26 cellular contexts compared by ENCODE assay signal in the genomic region with DNA sequence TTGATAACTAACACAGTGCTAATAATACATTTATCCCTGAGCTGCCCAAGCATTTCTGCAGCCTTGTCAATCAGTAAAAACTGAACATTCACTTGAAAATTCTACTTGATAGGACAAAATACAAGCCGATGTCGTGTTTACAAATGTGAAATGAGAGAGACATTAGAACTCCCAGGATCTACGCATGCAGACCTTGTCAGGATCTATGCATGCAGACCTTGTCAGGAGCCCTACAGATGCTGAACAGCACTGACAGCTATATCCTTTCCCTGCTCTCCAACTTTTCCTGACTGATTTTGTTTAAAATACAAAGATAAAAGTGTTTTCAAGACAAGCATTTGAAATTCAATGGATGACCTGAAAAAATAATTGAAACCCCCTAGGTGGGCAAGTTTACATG. TPM values are rescaled to one million over a fixed set of nuclear protein-coding genes. Genes with fewer than 3 reads are reported as not detected.
"Had no signal": no experiment of that assay in that cellular context is flagged by ENCODE, and none has a peak within 500 bp of the region (broad histone marks: within the 10 kb centered on the region; RNA-seq: fewer than 3 reads in every experiment).

No MANE protein-coding gene starts in this region.

- H3K27me3 ChIP-seq: ascending aorta, body of pancreas, MG63 had no signal

- H3K36me3 ChIP-seq: MG63, WERI-Rb-1 had no signal

- H3K9me3 ChIP-seq: ascending aorta, body of pancreas, MG63, SK-N-SH had no signal

- FAIRE-seq: bronchial epithelial cell had no signal

- H3K4me1 Mint-ChIP-seq: activated CD4-positive, alpha-beta memory T cell treated with anti-CD3 and anti-CD28 coated beads, Interleukin-2, amount 10 ng/mL, durations not matched to agents 7 days and 5 days; activated CD4-positive, alpha-beta T cell treated with anti-CD3 and anti-CD28 coated beads for 36 hours; activated naive CD8-positive, alpha-beta T cell treated with anti-CD3 and anti-CD28 coated beads, Interleukin-2, amount 50 U/mL, for 24 hours had no signal

- H3K27ac ChIP-seq: ascending aorta, body of pancreas, WERI-Rb-1 had no signal

- H3K9ac ChIP-seq: SK-N-SH had no signal

- H3K27ac Mint-ChIP-seq: activated CD4-positive, alpha-beta memory T cell treated with anti-CD3 and anti-CD28 coated beads, Interleukin-2, amount 10 ng/mL, durations not matched to agents 7 days and 5 days; activated CD4-positive, alpha-beta T cell treated with anti-CD3 and anti-CD28 coated beads for 36 hours; activated naive CD8-positive, alpha-beta T cell treated with anti-CD3 and anti-CD28 coated beads, Interleukin-2, amount 50 U/mL, for 24 hours had no signal

- DNase-seq: activated CD4-positive, alpha-beta memory T cell treated with anti-CD3 and anti-CD28 coated beads, Interleukin-2, amount 10 ng/mL, durations not matched to agents 7 days and 5 days; activated CD4-positive, alpha-beta T cell treated with anti-CD3 and anti-CD28 coated beads for 36 hours; activated CD4-positive, alpha-beta T cell treated with anti-CD3 and anti-CD28 coated beads, Interleukin-2, amount 50 U/mL, for 1 hour; activated naive CD8-positive, alpha-beta T cell treated with anti-CD3 and anti-CD28 coated beads, Interleukin-2, amount 50 U/mL, for 24 hours; activated T-cell treated with anti-CD3 and anti-CD28 coated beads for 4 hours; amniotic stem cell; body of pancreas; central memory CD4-positive, alpha-beta T cell; MG63; MV-4-11; NCI-H1417 treated with DMSO at 0.1 percent for 48 hours; NCI-H1694; NCI-H446 treated with DMSO at 0.1 percent for 48 hours; NCI-H524 treated with DMSO at 0.1 percent for 48 hours; NK-92 treated with Interleukin-12 subunit alpha and Interleukin-12 subunit beta, amount 100 ng/mL, for 24 hours; OCI-M1; RPMI8226; SK-N-SH; T-helper 1 cell; WERI-Rb-1 had no signal

- ATAC-seq: activated CD4-positive, alpha-beta T cell treated with anti-CD3 and anti-CD28 coated beads for 36 hours; activated naive CD4-positive, alpha-beta T cell treated with anti-CD3 and anti-CD28 coated beads, Interleukin-2, amount 50 U/mL, for 72 hours; activated naive CD8-positive, alpha-beta T cell treated with anti-CD3 and anti-CD28 coated beads, Interleukin-2, amount 50 U/mL, for 24 hours; body of pancreas; Panc1; Right ventricle myocardium inferior had no signal

- H3K4me3 ChIP-seq: ascending aorta, body of pancreas, MG63 had no signal

- H3K27me3 Mint-ChIP-seq: activated CD4-positive, alpha-beta memory T cell treated with anti-CD3 and anti-CD28 coated beads, Interleukin-2, amount 10 ng/mL, durations not matched to agents 7 days and 5 days; activated CD4-positive, alpha-beta T cell treated with anti-CD3 and anti-CD28 coated beads for 36 hours; activated naive CD8-positive, alpha-beta T cell treated with anti-CD3 and anti-CD28 coated beads, Interleukin-2, amount 50 U/mL, for 24 hours had no signal

- H3K4me3 Mint-ChIP-seq: activated CD4-positive, alpha-beta memory T cell treated with anti-CD3 and anti-CD28 coated beads, Interleukin-2, amount 10 ng/mL, durations not matched to agents 7 days and 5 days; activated CD4-positive, alpha-beta T cell treated with anti-CD3 and anti-CD28 coated beads for 36 hours; activated naive CD8-positive, alpha-beta T cell treated with anti-CD3 and anti-CD28 coated beads, Interleukin-2, amount 50 U/mL, for 24 hours had no signal

- H3K9me3 Mint-ChIP-seq: activated CD4-positive, alpha-beta memory T cell treated with anti-CD3 and anti-CD28 coated beads, Interleukin-2, amount 10 ng/mL, durations not matched to agents 7 days and 5 days; activated naive CD4-positive, alpha-beta T cell treated with anti-CD3 and anti-CD28 coated beads, Interleukin-2, amount 50 U/mL, for 72 hours; activated naive CD8-positive, alpha-beta T cell treated with anti-CD3 and anti-CD28 coated beads, Interleukin-2, amount 50 U/mL, for 24 hours had no signal

- H3K4me1 ChIP-seq: ascending aorta had no signal

RNA-seq across cellular contexts. Expression of gene INSM1, which starts 28.9 kb away (rescaled TPM):
- total RNA-seq: activated CD4-positive, alpha-beta memory T cell treated with anti-CD3 and anti-CD28 coated beads, Interleukin-2, amount 10 ng/mL, durations not matched to agents 7 days and 5 days; ascending aorta; bronchial epithelial cell; chondrocyte; Right ventricle myocardium inferior had no signal
- polyA plus RNA-seq: SK-N-SH had no signal
